Comparison of ENCODE assay signal across 12 cellular contexts in the genomic region with DNA sequence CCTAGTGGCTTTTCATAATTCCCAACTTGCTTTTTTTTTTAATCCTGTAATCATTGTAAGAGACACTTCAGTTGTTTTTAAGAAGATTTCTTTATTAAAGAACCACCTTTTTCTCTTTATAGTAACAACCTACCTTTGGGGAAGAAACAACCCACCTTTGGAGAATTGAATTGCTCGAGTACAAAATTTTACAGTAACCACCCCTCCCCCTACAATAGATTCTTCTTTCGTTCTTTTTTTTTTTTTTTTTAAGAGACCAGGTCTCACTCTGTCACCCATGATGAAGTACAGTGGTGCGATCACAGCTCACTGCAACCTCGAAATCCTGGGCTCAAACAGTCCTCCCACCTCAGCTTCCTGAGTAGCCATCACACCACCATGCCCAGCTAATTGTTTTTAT. TPM values are rescaled to one million over a fixed set of nuclear protein-coding genes. Genes with fewer than 3 reads are reported as not detected.
DNase-seq lines count a peak whose midpoint lies in the region; ATAC-seq and TF ChIP-seq lines count a peak whose summit lies in the region.
"Had no signal": no experiment of that assay in that cellular context is flagged by ENCODE, and none has a peak within 500 bp of the region (broad histone marks: within the 10 kb centered on the region; RNA-seq: fewer than 3 reads in every experiment).

No MANE protein-coding gene starts in this region.

- H3K4me3 Mint-ChIP-seq in activated CD8-positive, alpha-beta T cell treated with anti-CD3 and anti-CD28 coated beads, Interleukin-2, amount 10 ng/mL, durations not matched to agents 7 days and 5 days = peak overlapping the region; percentile 99
- H3K4me3 Mint-ChIP-seq in mesothelial cell of epicardium = peak overlapping the region; percentile 99

- H3K4me1 Mint-ChIP-seq in activated CD8-positive, alpha-beta T cell treated with anti-CD3 and anti-CD28 coated beads, Interleukin-2, amount 10 ng/mL, durations not matched to agents 7 days and 5 days (ENCODE audit: low read depth) = peaks cover 60% of the 10 kb centered on the region
- peaks cover 38% of the 10 kb centered on the region for H3K4me1 Mint-ChIP-seq in mesothelial cell of epicardium

- H3K79me2 ChIP-seq in DOHH2 (ENCODE audit: control insufficient read depth, low read length) = peaks cover 98% of the 10 kb centered on the region

- H3K36me3 ChIP-seq in A673 (ENCODE audit: insufficient read depth, low read length, poor library complexity, severe bottlenecking) = peaks cover 13% of the 10 kb centered on the region
- peaks cover 43% of the 10 kb centered on the region for H3K36me3 ChIP-seq in DOHH2 (ENCODE audit: control insufficient read depth, low read length)

- POLR2A ChIA-PET in A673 (lab: Charles Lee; ENCODE audit: low non-redundant PET) = no interaction called here
- POLR2A ChIA-PET in activated CD8-positive, alpha-beta T cell treated with anti-CD3 and anti-CD28 coated beads, Interleukin-2, amount 10 ng/mL, durations not matched to agents 7 days and 5 days (lab: Charles Lee) = interaction anchor here (10.3 kb wide), 1 partner anchor 13 kb away, joined by 92 read pairs; a partner anchor contains a TSS

- H3K4me3 ChIP-seq in A673 (ENCODE audit: low read depth, low read length, poor library complexity, severe bottlenecking) = peak overlapping the region; percentile 67
- H3K4me3 ChIP-seq in DOHH2 (ENCODE audit: low read length) = peak overlapping the region; percentile 82

- TF ChIP-seq CTCF in A673 (conservative IDR thresholded peaks at IDR 0.05; ENCODE audit: low read depth, low read length) (no peak), DOHH2 (IDR thresholded peaks at IDR 0.05; ENCODE audit: low read depth, low read length, poor library complexity, severe bottlenecking) (no peak), mesothelial cell of epicardium (IDR thresholded peaks at IDR 0.05; ENCODE audit: unreplicated experiment) (no peak)

- peaks cover 3% of the 10 kb centered on the region; the same call in 1 of the 2 replicates for H3F3A ChIP-seq in DOHH2 (ENCODE audit: control insufficient read depth, insufficient read depth)

- CTCF ChIA-PET in A673 (lab: Charles Lee) = no interaction called here
- CTCF ChIA-PET in activated CD8-positive, alpha-beta T cell treated with anti-CD3 and anti-CD28 coated beads, Interleukin-2, amount 10 ng/mL, durations not matched to agents 7 days and 5 days (lab: Charles Lee) = interaction anchor here (0.8 to 2.1 kb wide), 2 partner anchors 8 to 14 kb away, joined by 3 to 5 read pairs; a partner anchor contains a TSS

- H3K27me3 ChIP-seq in A673 (replicated peaks; ENCODE audit: insufficient read depth, low read depth, low read length, poor library complexity) (no peaks in the 10 kb centered on the region), DOHH2 (ENCODE audit: control insufficient read depth, low read length) (no peaks in the 10 kb centered on the region)
- H3K27me3 ChIP-seq: foreskin keratinocyte, tibial artery had no signal

- no TSS peak for BruUV-seq in A673 (replicated peaks; lab: Mats Ljungman, UMichigan)

- peaks cover 25% of the 10 kb centered on the region for H3K36me3 Mint-ChIP-seq in activated CD8-positive, alpha-beta T cell treated with anti-CD3 and anti-CD28 coated beads, Interleukin-2, amount 10 ng/mL, durations not matched to agents 7 days and 5 days (ENCODE audit: low read depth)
- H3K36me3 Mint-ChIP-seq in mesothelial cell of epicardium = no peaks in the 10 kb centered on the region

- no peaks in the 10 kb centered on the region for H3K9me2 ChIP-seq in DOHH2 (replicated peaks; ENCODE audit: control insufficient read depth, low read length)

- intact Hi-C loops in A673 (cut with micrococcal nuclease; ENCODE audit: unreplicated experiment) = loop anchor here (5.0 kb wide), 1 partner anchor 155 kb away; no protein-coding TSS in a partner anchor

- no peak for ATAC-seq in activated CD8-positive, alpha-beta T cell treated with anti-CD3 and anti-CD28 coated beads, Interleukin-2, amount 10 ng/mL, durations not matched to agents 7 days and 5 days
- ATAC-seq in HG03469 (IDR thresholded peaks at IDR 0.05; ENCODE audit: unreplicated experiment) = no peak
- ATAC-seq in HG02588 (IDR thresholded peaks at IDR 0.05; ENCODE audit: unreplicated experiment) = no peak
- ATAC-seq in GM19035 (IDR thresholded peaks at IDR 0.05; ENCODE audit: unreplicated experiment) = no peak
- ATAC-seq: foreskin keratinocyte had no signal

- no peaks in the 10 kb centered on the region for H3K9me3 ChIP-seq in A673 (ENCODE audit: low read depth, low read length, poor library complexity, severe bottlenecking)
- H3K9me3 ChIP-seq in DOHH2 (ENCODE audit: control insufficient read depth, insufficient read depth, low read length) = no peaks in the 10 kb centered on the region
- H3K9me3 ChIP-seq: tibial artery had no signal

- peak overlapping the region; percentile 52 for H3K27ac Mint-ChIP-seq in activated CD8-positive, alpha-beta T cell treated with anti-CD3 and anti-CD28 coated beads, Interleukin-2, amount 10 ng/mL, durations not matched to agents 7 days and 5 days
- peak overlapping the region; percentile 59 for H3K27ac Mint-ChIP-seq in mesothelial cell of epicardium

- no peak overlapping the region for H3K27ac ChIP-seq in A673 (ENCODE audit: low read depth, low read length, poor library complexity, severe bottlenecking)
- H3K27ac ChIP-seq in DOHH2 (ENCODE audit: low read depth, low read length) = no peak overlapping the region
- H3K27ac ChIP-seq: foreskin keratinocyte had no signal

- DNase-seq in A673 (ENCODE audit: low spot score) = no peak
- DNase-seq in activated CD8-positive, alpha-beta T cell treated with anti-CD3 and anti-CD28 coated beads, Interleukin-2, amount 10 ng/mL, durations not matched to agents 7 days and 5 days = no peak
- DNase-seq in mesothelial cell of epicardium (ENCODE audit: low spot score in 2 of 2, unreplicated experiment in 2 of 2) = no peak
- no peak for DNase-seq in stimulated activated naive CD4-positive, alpha-beta T cell treated with Interleukin-2 at 50 U/mL for 16 hours (lab: John Stamatoyannopoulos, UW)
- DNase-seq: foreskin keratinocyte, NCI-H1105 treated with DMSO at 0.1 percent for 48 hours, NCI-H748 treated with DMSO at 0.1 percent for 48 hours, tibial artery had no signal

- H3K4me1 ChIP-seq in A673 (ENCODE audit: insufficient read depth, low read length, poor library complexity, severe bottlenecking) = peaks cover 15% of the 10 kb centered on the region
- H3K4me1 ChIP-seq in DOHH2 (ENCODE audit: control insufficient read depth, low read length) = peaks cover 41% of the 10 kb centered on the region

- H4K20me1 ChIP-seq in DOHH2 (ENCODE audit: control insufficient read depth, insufficient read depth, low read depth, low read length) = no peaks in the 10 kb centered on the region; the same call in 1 of the 2 replicates

- no peaks in the 10 kb centered on the region for H3K9me3 Mint-ChIP-seq in activated CD8-positive, alpha-beta T cell treated with anti-CD3 and anti-CD28 coated beads, Interleukin-2, amount 10 ng/mL, durations not matched to agents 7 days and 5 days (ENCODE audit: insufficient read depth)
- H3K9me3 Mint-ChIP-seq in mesothelial cell of epicardium = no peaks in the 10 kb centered on the region

- no peaks in the 10 kb centered on the region for H3K27me3 Mint-ChIP-seq in activated CD8-positive, alpha-beta T cell treated with anti-CD3 and anti-CD28 coated beads, Interleukin-2, amount 10 ng/mL, durations not matched to agents 7 days and 5 days (ENCODE audit: low read depth)
- no peaks in the 10 kb centered on the region for H3K27me3 Mint-ChIP-seq in mesothelial cell of epicardium (ENCODE audit: low read depth)

- H3K4me2 ChIP-seq in DOHH2 (ENCODE audit: low read length) = peak overlapping the region; percentile 72

RNA-seq across cellular contexts. Expression of a gene that starts 2.1 kb away (rescaled TPM):
- 32.7 and 33.3 TPM in 2 replicates for total RNA-seq in A673 (2021)
- 10 to 100 TPM; 22.5 to 22.7 TPM for total RNA-seq in activated CD8-positive, alpha-beta T cell treated with anti-CD3 and anti-CD28 coated beads, Interleukin-2, amount 10 ng/mL, durations not matched to agents 7 days and 5 days
- 17.9 to 19.6 TPM (median 18.9 TPM) in 3 replicates for total RNA-seq in mesothelial cell of epicardium

RNA-seq across cellular contexts. Expression of a gene that starts 13.7 kb away (rescaled TPM):
- 217 and 224 TPM in 2 replicates for total RNA-seq in A673 (2021)
- 100 to 1,000 TPM; 165 to 169 TPM for total RNA-seq in activated CD8-positive, alpha-beta T cell treated with anti-CD3 and anti-CD28 coated beads, Interleukin-2, amount 10 ng/mL, durations not matched to agents 7 days and 5 days
- total RNA-seq in mesothelial cell of epicardium = 338 to 357 TPM (median 348 TPM) in 3 replicates
